Comparison of ENCODE assay signal across 11 cellular contexts in genomic region chr11:102882389-102883024, GRCh38. TPM values are rescaled to one million over a fixed set of nuclear protein-coding genes. Genes with fewer than 3 reads are reported as not detected.
DNase-seq lines count a peak whose midpoint lies in the region; ATAC-seq, FAIRE-seq and TF ChIP-seq lines count a peak whose summit lies in the region.
"Had no signal": no experiment of that assay in that cellular context is flagged by ENCODE, and none has a peak within 500 bp of the region (broad histone marks: within the 10 kb centered on the region; RNA-seq: fewer than 3 reads in every experiment).

No MANE protein-coding gene starts in this region.

- no peaks in the 10 kb centered on the region for H3K36me3 Mint-ChIP-seq in activated T-cell treated with anti-CD3 and anti-CD28 coated beads, Interleukin-2, amount 50 U/mL, for 72 hours (ENCODE audit: insufficient read depth in 2 of 2)
- no peaks in the 10 kb centered on the region for H3K36me3 Mint-ChIP-seq in activated T-cell treated with anti-CD3 and anti-CD28 coated beads, Interleukin-2, amount 50 U/mL, for 4 hours (ENCODE audit: insufficient read depth)

- H3K27ac Mint-ChIP-seq in activated T-cell treated with anti-CD3 and anti-CD28 coated beads, Interleukin-2, amount 50 U/mL, for 72 hours: peak overlapping the region; percentile 8
- H3K27ac Mint-ChIP-seq: B cell had no signal

- TF ChIP-seq CTCF in D721Med (IDR thresholded peaks at IDR 0.05; ENCODE audit: insufficient read depth, missing control alignments): no peak

- peak; percentile 64 to 85 for ATAC-seq in activated T-cell treated with anti-CD3 and anti-CD28 coated beads, Interleukin-2, amount 50 U/mL, for 72 hours (replicated peaks in 1 of 2)
- ATAC-seq in activated T-cell treated with anti-CD3 and anti-CD28 coated beads, Interleukin-2, amount 50 U/mL, for 4 hours: no peak
- peak; percentile 64 for ATAC-seq in HG02938 (IDR thresholded peaks at IDR 0.05; ENCODE audit: unreplicated experiment)

- no peak for FAIRE-seq in D721Med (lab: Jason Lieb, UNC)
- FAIRE-seq: endothelial cell of umbilical vein, TTC549 had no signal

- H3K4me3 Mint-ChIP-seq in activated T-cell treated with anti-CD3 and anti-CD28 coated beads, Interleukin-2, amount 50 U/mL, for 72 hours: no peak overlapping the region
- H3K4me3 Mint-ChIP-seq in activated T-cell treated with anti-CD3 and anti-CD28 coated beads, Interleukin-2, amount 50 U/mL, for 4 hours: no peak overlapping the region
- H3K4me3 Mint-ChIP-seq: B cell had no signal

- no peaks in the 10 kb centered on the region for H3K27me3 Mint-ChIP-seq in activated T-cell treated with anti-CD3 and anti-CD28 coated beads, Interleukin-2, amount 50 U/mL, for 72 hours (ENCODE audit: low read depth)
- H3K27me3 Mint-ChIP-seq in activated T-cell treated with anti-CD3 and anti-CD28 coated beads, Interleukin-2, amount 50 U/mL, for 4 hours (ENCODE audit: low read depth): peaks cover 1% of the 10 kb centered on the region

- H3K9me3 Mint-ChIP-seq in activated T-cell treated with anti-CD3 and anti-CD28 coated beads, Interleukin-2, amount 50 U/mL, for 72 hours: peaks cover 0 to 1% of the 10 kb centered on the region in 2 donors
- H3K9me3 Mint-ChIP-seq in activated T-cell treated with anti-CD3 and anti-CD28 coated beads, Interleukin-2, amount 50 U/mL, for 4 hours: no peaks in the 10 kb centered on the region

- H3K4me1 Mint-ChIP-seq in activated T-cell treated with anti-CD3 and anti-CD28 coated beads, Interleukin-2, amount 50 U/mL, for 72 hours (ENCODE audit: low read depth): no peaks in the 10 kb centered on the region
- no peaks in the 10 kb centered on the region for H3K4me1 Mint-ChIP-seq in activated T-cell treated with anti-CD3 and anti-CD28 coated beads, Interleukin-2, amount 50 U/mL, for 4 hours (ENCODE audit: low read depth)

- no peak for DNase-seq in activated T-cell treated with anti-CD3 and anti-CD28 coated beads, Interleukin-2, amount 50 U/mL, for 72 hours
- no peak for DNase-seq in activated T-cell treated with anti-CD3 and anti-CD28 coated beads, Interleukin-2, amount 50 U/mL, for 4 hours
- DNase-seq in astrocyte of the hippocampus (ENCODE audit: low read depth, low spot score) (peak; percentile 4), stromal cell of bone marrow (ENCODE audit: low read depth) (peak; percentile 92), D721Med (ENCODE audit: insufficient read length, low spot score) (no peak), iPS-NIHi7 (ENCODE audit: extremely low spot score) (no peak), Kasumi-1 (lab: John Stamatoyannopoulos, UW) (no peak)

RNA-seq across cellular contexts. Expression of gene MMP12, which starts 7.7 kb away (rescaled TPM):
- not detected for total RNA-seq in activated T-cell treated with anti-CD3 and anti-CD28 coated beads, Interleukin-2, amount 50 U/mL, for 72 hours
- not detected for total RNA-seq in activated T-cell treated with anti-CD3 and anti-CD28 coated beads, Interleukin-2, amount 50 U/mL, for 4 hours
- total RNA-seq: B cell, endothelial cell of umbilical vein had no signal

RNA-seq across cellular contexts. Expression of gene MMP3, which starts 39.1 kb away (rescaled TPM):
- not detected for total RNA-seq in activated T-cell treated with anti-CD3 and anti-CD28 coated beads, Interleukin-2, amount 50 U/mL, for 72 hours
- not detected for total RNA-seq in activated T-cell treated with anti-CD3 and anti-CD28 coated beads, Interleukin-2, amount 50 U/mL, for 4 hours
- total RNA-seq: B cell, endothelial cell of umbilical vein had no signal

Comparison
In these comparisons a context has a peak if more than half of its experiments do, and no peak if none do; other contexts are left out.
1. ATAC-seq: peak in activated T-cell treated with anti-CD3 and anti-CD28 coated beads, Interleukin-2, amount 50 U/mL, for 72 hours (2 of 2) and HG02938 (single experiment); none in activated T-cell treated with anti-CD3 and anti-CD28 coated beads, Interleukin-2, amount 50 U/mL, for 4 hours (0 of 2).
2. DNase-seq: peak in astrocyte of the hippocampus (single experiment) and stromal cell of bone marrow (single experiment); none in activated T-cell treated with anti-CD3 and anti-CD28 coated beads, Interleukin-2, amount 50 U/mL, for 72 hours (0 of 2), activated T-cell treated with anti-CD3 and anti-CD28 coated beads, Interleukin-2, amount 50 U/mL, for 4 hours (single experiment), D721Med (single experiment), iPS-NIHi7 (single experiment) and Kasumi-1 (0 of 2).